32 cellular contexts compared by ENCODE assay signal in the genomic region with DNA sequence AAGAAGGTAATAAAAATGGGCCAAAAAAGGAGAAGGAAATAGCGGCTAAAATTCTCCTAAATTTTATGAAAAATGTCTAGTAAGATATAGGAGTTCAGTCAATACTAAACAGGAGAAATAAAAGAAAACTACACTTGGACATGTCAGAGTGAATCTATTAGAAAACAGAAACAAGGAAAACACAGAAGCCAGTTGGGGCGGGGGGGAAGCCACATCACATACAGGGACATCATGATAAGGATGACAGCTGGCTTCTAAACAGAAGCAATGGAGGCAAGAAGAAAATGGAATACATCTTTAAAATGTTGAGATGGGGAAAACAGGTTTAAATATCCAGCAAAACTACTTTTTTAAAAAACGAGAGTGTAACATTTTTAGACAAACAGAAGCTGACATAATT.
"Had no signal": no experiment of that assay in that cellular context is flagged by ENCODE, and none has a peak within 500 bp of the region (broad histone marks: within the 10 kb centered on the region; RNA-seq: fewer than 3 reads in every experiment).

No MANE protein-coding gene starts in this region.

- H3K27ac ChIP-seq: left lung, lower lobe of right lung, pancreas, prostate gland, sigmoid colon, spleen, suprapubic skin, thoracic aorta, tibial artery, upper lobe of right lung had no signal

- FAIRE-seq: islet of Langerhans, kidney, small intestine, urothelium cell line had no signal

- H3K4me1 Mint-ChIP-seq: naive B cell; neural crest cell; stimulated activated effector memory CD8-positive, alpha-beta T cell treated with anti-CD3 and anti-CD28 coated beads, Interleukin-12 subunit alpha, Interleukin-12 subunit beta, amount 100 ng/mL, for 72 hours had no signal

- H3K36me3 ChIP-seq: left lung, lower lobe of right lung, pancreas, prostate gland, sigmoid colon, spleen, suprapubic skin, thoracic aorta, tibial artery, upper lobe of right lung had no signal

- H3K27me3 Mint-ChIP-seq: naive B cell; stimulated activated naive CD8-positive, alpha-beta T cell treated with anti-CD3 and anti-CD28 coated beads, Interleukin-15, Interleukin-2, amounts not matched to agents 100 ng/mL and 50 ng/mL, for 24 hours had no signal

- H3K27me3 ChIP-seq: left lung, pancreas, sigmoid colon, spleen, suprapubic skin, tibial artery, upper lobe of right lung had no signal

- H3K4me3 Mint-ChIP-seq: immature natural killer cell; mesothelial cell of epicardium; nephron; neural crest cell; stimulated activated effector memory CD8-positive, alpha-beta T cell treated with anti-CD3 and anti-CD28 coated beads, Interleukin-12 subunit alpha, Interleukin-12 subunit beta, amount 100 ng/mL, for 72 hours; stimulated activated naive CD8-positive, alpha-beta T cell treated with anti-CD3 and anti-CD28 coated beads, Interleukin-15, Interleukin-2, amounts not matched to agents 100 ng/mL and 50 ng/mL, for 24 hours had no signal

- H3K4me1 ChIP-seq: left lung, lower lobe of right lung, pancreas, prostate gland, sigmoid colon, tibial artery, upper lobe of right lung had no signal

- H3K4me3 ChIP-seq: left lung, lower lobe of right lung, pancreas, prostate gland, sigmoid colon, spleen, suprapubic skin, thoracic aorta, tibial artery, upper lobe of right lung had no signal

- H3K27ac Mint-ChIP-seq: mesothelial cell of epicardium; nephron; stimulated activated effector memory CD8-positive, alpha-beta T cell treated with anti-CD3 and anti-CD28 coated beads, Interleukin-12 subunit alpha, Interleukin-12 subunit beta, amount 100 ng/mL, for 72 hours; stimulated activated naive CD8-positive, alpha-beta T cell treated with anti-CD3 and anti-CD28 coated beads, Interleukin-15, Interleukin-2, amounts not matched to agents 100 ng/mL and 50 ng/mL, for 24 hours had no signal

- ATAC-seq: left colon; left lung; lower lobe of right lung; pancreas; right cardiac atrium; stimulated activated effector memory CD8-positive, alpha-beta T cell treated with anti-CD3 and anti-CD28 coated beads, Interleukin-12 subunit alpha, Interleukin-12 subunit beta, amount 100 ng/mL, for 72 hours; upper lobe of right lung had no signal

- H3K9me3 ChIP-seq: lower lobe of right lung, pancreas, prostate gland, sigmoid colon, suprapubic skin, thoracic aorta, tibial artery, upper lobe of right lung had no signal

- DNase-seq: hippocampal formation; immature natural killer cell; kidney; left colon; left lung; lower lobe of right lung; mammary epithelial cell; mesenchymal stem cell; naive B cell; nucleus accumbens; pancreas; posterior cingulate gyrus; retina; right cardiac atrium; sigmoid colon; small intestine; spleen; stimulated activated CD4-positive, alpha-beta T cell treated with anti-CD3 and anti-CD28 coated beads, Interleukin-4, amount 100 ng/mL, for 24 hours; stimulated activated naive CD4-positive, alpha-beta T cell; tibial artery; trophoblast cell; upper lobe of right lung had no signal
